ENCODE assay signal across 1 cellular context in the genomic region with DNA sequence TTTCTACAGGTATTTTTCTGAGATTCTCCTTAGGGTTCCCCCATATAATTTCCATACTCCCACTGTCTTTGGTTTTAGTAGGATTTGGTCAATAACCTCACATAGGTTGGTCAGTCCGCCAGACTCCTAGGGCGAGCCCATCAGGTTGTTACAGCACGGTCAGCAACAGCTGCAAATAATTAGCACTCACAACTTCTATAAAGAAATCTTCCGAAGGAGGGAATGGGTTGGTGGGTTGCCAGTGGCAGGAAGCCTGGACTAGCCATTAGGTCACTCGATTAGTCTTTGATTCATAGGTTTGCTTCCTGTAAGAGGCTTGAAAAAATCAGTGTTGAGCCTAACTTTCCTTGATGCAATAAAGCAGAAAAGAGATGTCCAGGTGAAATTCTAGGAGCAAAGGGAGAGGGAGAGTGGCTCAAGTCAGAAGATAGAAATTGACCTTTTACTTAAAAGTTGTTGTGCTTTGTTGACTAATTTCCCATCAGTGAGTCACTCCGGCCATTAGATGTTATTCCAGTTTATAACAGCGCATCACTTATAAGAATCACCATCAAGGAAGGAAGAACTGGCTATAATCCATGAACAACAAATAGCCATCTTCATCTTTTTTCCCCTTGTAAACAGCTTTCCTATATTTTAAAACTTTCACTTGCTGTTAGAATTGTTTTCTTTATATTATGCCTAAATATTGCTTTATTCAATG.
TF ChIP-seq lines count a peak whose summit lies in the region.

No MANE protein-coding gene starts in this region.

TF ChIP-seq in IMR-90, 13 proteins besides CTCF, POLR2A, EP300 and RAD21:
- TF ChIP-seq SMC3 (IDR thresholded peaks at IDR 0.05; ENCODE audit: low read depth, low read length), result no peak
